1 cellular context compared by ENCODE assay signal in genomic region chr11:86160546-86161149, GRCh38.
A peak's percentile ranks its signal among the peaks of the same experiment; 100 is the strongest.
TF ChIP-seq lines count a peak whose summit lies in the region.

No MANE protein-coding gene starts in this region.

TF ChIP-seq in A549, 52 proteins besides CTCF, POLR2A, EP300 and RAD21 (continued from another document):
- TF ChIP-seq HOXA7 (CRISPR knock-in tag; IDR thresholded peaks at IDR 0.05) (no peak), NR3C1 (IDR thresholded peaks at IDR 0.05) (no peak), EHF (CRISPR knock-in tag; IDR thresholded peaks at IDR 0.05) (no peak), SMC3 (IDR thresholded peaks at IDR 0.05) (no peak), POLR2AphosphoS2 (conservative IDR thresholded peaks at IDR 0.05; ENCODE audit: low read length) (no peak), CBX8 (IDR thresholded peaks at IDR 0.05) (no peak), ZSCAN20 (CRISPR knock-in tag; IDR thresholded peaks at IDR 0.05) (no peak), TFCP2L1 (CRISPR knock-in tag; IDR thresholded peaks at IDR 0.05) (no peak), MAX (IDR thresholded peaks at IDR 0.05) (0 out of 2 replicates have a peak, but pooled peaks have one; percentile 43), REST (IDR thresholded peaks at IDR 0.05) (no peak), ELK1 (IDR thresholded peaks at IDR 0.05; ENCODE audit: low read depth, low read length) (no peak), BHLHE40 (IDR thresholded peaks at IDR 0.05; ENCODE audit: low read depth, low read length) (no peak), E2F6 (IDR thresholded peaks at IDR 0.05; ENCODE audit: borderline replicate concordance, low read depth) (no peak), RCOR1 (IDR thresholded peaks at IDR 0.05; ENCODE audit: low read depth, low read length) (no peak), HOXB13 (CRISPR knock-in tag; IDR thresholded peaks at IDR 0.05; ENCODE audit: low read depth) (no peak), FOSB (CRISPR knock-in tag; IDR thresholded peaks at IDR 0.05) (no peak), RFX5 (IDR thresholded peaks at IDR 0.05) (no peak), NFE2L2 (conservative IDR thresholded peaks at IDR 0.05; ENCODE audit: low read length) (no peak), RNF2 (IDR thresholded peaks at IDR 0.05; ENCODE audit: borderline replicate concordance, low read depth) (no peak), TP53 (CRISPR knock-in tag; IDR thresholded peaks at IDR 0.05) (no peak), ZC3H11A (IDR thresholded peaks at IDR 0.05) (no peak), MYC (IDR thresholded peaks at IDR 0.05; ENCODE audit: borderline replicate concordance, low read length) (no peak), HES2 (IDR thresholded peaks at IDR 0.05) (no peak), ZFP36 (IDR thresholded peaks at IDR 0.05; ENCODE audit: borderline replicate concordance, partially characterized antibody) (no peak), CEBPB (IDR thresholded peaks at IDR 0.05) (0 out of 4 replicates have a peak, but pooled peaks of 1 of the 2 experiments have one; percentile 12), PBX3 (IDR thresholded peaks at IDR 0.05) (no peak), SREBF2 (IDR thresholded peaks at IDR 0.05) (no peak), HDAC2 (IDR thresholded peaks at IDR 0.05) (no peak), NPAS2 (CRISPR knock-in tag; IDR thresholded peaks at IDR 0.05; ENCODE audit: borderline replicate concordance) (no peak), FOSL2 (IDR thresholded peaks at IDR 0.05) (0 out of 2 replicates have a peak, but pooled peaks have one; percentile 17), FOSL2 (CRISPR knock-in tag; IDR thresholded peaks at IDR 0.05) (peak; percentile 63)
